Comparison of ENCODE assay signal across 1 cellular context in the genomic region with DNA sequence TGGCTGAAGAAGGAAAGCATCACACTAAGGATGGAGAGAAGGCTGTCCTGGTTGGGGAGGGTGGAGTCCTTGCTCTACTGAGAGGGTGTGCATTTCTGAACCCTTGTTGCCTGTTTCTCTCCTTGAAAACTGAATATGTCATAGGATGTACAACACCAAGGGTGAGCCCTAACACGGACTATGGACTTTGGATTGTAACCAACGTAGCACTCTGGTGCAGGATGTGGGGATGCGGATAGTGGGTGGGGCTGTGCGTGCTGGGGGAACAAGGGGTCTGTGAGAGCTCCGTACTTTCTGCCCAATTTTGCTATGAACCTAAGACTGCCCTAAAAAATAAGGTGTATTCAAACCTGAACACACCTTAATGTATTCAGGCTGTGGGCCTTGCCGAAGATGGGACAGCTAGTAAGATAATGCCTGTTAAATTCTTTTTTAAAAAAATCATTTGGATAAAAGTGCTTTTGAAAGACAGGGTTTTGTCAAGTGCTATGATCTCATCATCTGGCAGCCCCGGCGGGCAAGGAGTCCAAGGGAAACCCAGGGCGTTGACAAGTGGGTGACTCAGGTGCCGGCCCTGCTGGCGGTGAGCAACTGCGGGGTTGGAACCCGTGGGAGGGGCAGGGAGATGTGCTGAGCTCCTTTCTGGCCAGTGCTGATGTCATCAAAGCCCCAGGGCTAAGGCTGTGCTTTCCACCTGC.
TF ChIP-seq lines count a peak whose summit lies in the region.

No MANE protein-coding gene starts in this region.

TF ChIP-seq in HEK293, 187 proteins besides CTCF, POLR2A, EP300 and RAD21 (continued from another document and continues in another):
- TF ChIP-seq, protein P1, sequence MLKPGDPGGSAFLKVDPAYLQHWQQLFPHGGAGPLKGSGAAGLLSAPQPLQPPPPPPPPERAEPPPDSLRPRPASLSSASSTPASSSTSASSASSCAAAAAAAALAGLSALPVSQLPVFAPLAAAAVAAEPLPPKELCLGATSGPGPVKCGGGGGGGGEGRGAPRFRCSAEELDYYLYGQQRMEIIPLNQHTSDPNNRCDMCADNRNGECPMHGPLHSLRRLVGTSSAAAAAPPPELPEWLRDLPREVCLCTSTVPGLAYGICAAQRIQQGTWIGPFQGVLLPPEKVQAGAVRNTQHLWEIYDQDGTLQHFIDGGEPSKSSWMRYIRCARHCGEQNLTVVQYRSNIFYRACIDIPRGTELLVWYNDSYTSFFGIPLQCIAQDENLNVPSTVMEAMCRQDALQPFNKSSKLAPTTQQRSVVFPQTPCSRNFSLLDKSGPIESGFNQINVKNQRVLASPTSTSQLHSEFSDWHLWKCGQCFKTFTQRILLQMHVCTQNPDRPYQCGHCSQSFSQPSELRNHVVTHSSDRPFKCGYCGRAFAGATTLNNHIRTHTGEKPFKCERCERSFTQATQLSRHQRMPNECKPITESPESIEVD (tag by site-specific recombination; IDR thresholded peaks at IDR 0.05): peak; percentile 74
- TF ChIP-seq ZNF175 (tag by site-specific recombination; IDR thresholded peaks at IDR 0.05) (no peak), ZSCAN23 (tag by site-specific recombination; IDR thresholded peaks at IDR 0.05) (no peak), OSR2 (tag by site-specific recombination; IDR thresholded peaks at IDR 0.05) (0 out of 2 replicates have a peak, but pooled peaks have one; percentile 57), ZNF76 (tag by site-specific recombination; IDR thresholded peaks at IDR 0.05; ENCODE audit: borderline replicate concordance, low read depth) (no peak), FEZF1 (tag by site-specific recombination; IDR thresholded peaks at IDR 0.05) (peak; percentile 52; the same call in 1 of the 2 replicates), ZNF677 (tag by site-specific recombination; IDR thresholded peaks at IDR 0.05) (no peak), ZNF830 (tag by site-specific recombination; IDR thresholded peaks at IDR 0.05; ENCODE audit: low read depth) (no peak), HOXD13 (CRISPR knock-in tag; IDR thresholded peaks at IDR 0.05; ENCODE audit: borderline replicate concordance) (no peak), ZIC2 (tag by site-specific recombination; IDR thresholded peaks at IDR 0.05) (peak; percentile 65), ZNF426 (tag by site-specific recombination; IDR thresholded peaks at IDR 0.05) (no peak), GLI2 (tag by site-specific recombination; IDR thresholded peaks at IDR 0.05; ENCODE audit: borderline replicate concordance, low read depth) (no peak), KLF8 (tag by site-specific recombination; IDR thresholded peaks at IDR 0.05) (peak; percentile 56; the same call in 1 of the 2 replicates), ZNF561 (tag by site-specific recombination; IDR thresholded peaks at IDR 0.05; ENCODE audit: borderline replicate concordance) (0 out of 2 replicates have a peak, but pooled peaks have one; percentile 34), TRIM28 (IDR thresholded peaks at IDR 0.05; ENCODE audit: borderline replicate concordance, low read length) (peak; percentile 15; the same call in 1 of the 2 replicates), ZNF37A (tag by site-specific recombination; IDR thresholded peaks at IDR 0.05) (no peak), YY2 (tag by site-specific recombination; IDR thresholded peaks at IDR 0.05) (no peak), ZNF155 (tag by site-specific recombination; IDR thresholded peaks at IDR 0.05) (no peak), ZNF354C (tag by site-specific recombination; IDR thresholded peaks at IDR 0.05; ENCODE audit: borderline replicate concordance, low read depth) (no peak), ZNF610 (tag by site-specific recombination; IDR thresholded peaks at IDR 0.05; ENCODE audit: borderline replicate concordance) (no peak), ZNF404 (tag by site-specific recombination; IDR thresholded peaks at IDR 0.05) (no peak), ZNF394 (tag by site-specific recombination; IDR thresholded peaks at IDR 0.05; ENCODE audit: borderline replicate concordance) (peak; percentile 33; the same call in 1 of the 2 replicates), ZNF239 (tag by site-specific recombination; IDR thresholded peaks at IDR 0.05) (no peak), KLF10 (tag by site-specific recombination; IDR thresholded peaks at IDR 0.05) (peak; percentile 71; the same call in 1 of the 2 replicates), ZNF140 (tag by site-specific recombination; IDR thresholded peaks at IDR 0.05) (no peak)
- TF ChIP-seq, protein P2, sequence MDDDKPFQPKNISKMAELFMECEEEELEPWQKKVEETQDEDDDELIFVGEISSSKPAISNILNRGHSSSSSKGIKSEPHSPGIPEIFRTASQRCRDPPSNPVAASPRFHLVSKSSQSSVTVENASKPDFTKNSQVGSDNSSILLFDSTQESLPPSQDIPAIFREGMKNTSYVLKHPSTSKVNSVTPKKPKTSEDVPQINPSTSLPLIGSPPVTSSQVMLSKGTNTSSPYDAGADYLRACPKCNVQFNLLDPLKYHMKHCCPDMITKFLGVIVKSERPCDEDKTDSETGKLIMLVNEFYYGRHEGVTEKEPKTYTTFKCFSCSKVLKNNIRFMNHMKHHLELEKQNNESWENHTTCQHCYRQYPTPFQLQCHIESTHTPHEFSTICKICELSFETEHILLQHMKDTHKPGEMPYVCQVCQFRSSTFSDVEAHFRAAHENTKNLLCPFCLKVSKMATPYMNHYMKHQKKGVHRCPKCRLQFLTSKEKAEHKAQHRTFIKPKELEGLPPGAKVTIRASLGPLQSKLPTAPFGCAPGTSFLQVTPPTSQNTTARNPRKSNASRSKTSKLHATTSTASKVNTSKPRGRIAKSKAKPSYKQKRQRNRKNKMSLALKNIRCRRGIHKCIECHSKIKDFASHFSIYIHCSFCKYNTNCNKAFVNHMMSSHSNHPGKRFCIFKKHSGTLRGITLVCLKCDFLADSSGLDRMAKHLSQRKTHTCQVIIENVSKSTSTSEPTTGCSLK (tag by site-specific recombination; IDR thresholded peaks at IDR 0.05): no peak
- TF ChIP-seq, protein P3, sequence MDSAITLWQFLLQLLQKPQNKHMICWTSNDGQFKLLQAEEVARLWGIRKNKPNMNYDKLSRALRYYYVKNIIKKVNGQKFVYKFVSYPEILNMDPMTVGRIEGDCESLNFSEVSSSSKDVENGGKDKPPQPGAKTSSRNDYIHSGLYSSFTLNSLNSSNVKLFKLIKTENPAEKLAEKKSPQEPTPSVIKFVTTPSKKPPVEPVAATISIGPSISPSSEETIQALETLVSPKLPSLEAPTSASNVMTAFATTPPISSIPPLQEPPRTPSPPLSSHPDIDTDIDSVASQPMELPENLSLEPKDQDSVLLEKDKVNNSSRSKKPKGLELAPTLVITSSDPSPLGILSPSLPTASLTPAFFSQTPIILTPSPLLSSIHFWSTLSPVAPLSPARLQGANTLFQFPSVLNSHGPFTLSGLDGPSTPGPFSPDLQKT (IDR thresholded peaks at IDR 0.05; ENCODE audit: borderline replicate concordance, low read depth, low read length): no peak
- TF ChIP-seq, protein P4, sequence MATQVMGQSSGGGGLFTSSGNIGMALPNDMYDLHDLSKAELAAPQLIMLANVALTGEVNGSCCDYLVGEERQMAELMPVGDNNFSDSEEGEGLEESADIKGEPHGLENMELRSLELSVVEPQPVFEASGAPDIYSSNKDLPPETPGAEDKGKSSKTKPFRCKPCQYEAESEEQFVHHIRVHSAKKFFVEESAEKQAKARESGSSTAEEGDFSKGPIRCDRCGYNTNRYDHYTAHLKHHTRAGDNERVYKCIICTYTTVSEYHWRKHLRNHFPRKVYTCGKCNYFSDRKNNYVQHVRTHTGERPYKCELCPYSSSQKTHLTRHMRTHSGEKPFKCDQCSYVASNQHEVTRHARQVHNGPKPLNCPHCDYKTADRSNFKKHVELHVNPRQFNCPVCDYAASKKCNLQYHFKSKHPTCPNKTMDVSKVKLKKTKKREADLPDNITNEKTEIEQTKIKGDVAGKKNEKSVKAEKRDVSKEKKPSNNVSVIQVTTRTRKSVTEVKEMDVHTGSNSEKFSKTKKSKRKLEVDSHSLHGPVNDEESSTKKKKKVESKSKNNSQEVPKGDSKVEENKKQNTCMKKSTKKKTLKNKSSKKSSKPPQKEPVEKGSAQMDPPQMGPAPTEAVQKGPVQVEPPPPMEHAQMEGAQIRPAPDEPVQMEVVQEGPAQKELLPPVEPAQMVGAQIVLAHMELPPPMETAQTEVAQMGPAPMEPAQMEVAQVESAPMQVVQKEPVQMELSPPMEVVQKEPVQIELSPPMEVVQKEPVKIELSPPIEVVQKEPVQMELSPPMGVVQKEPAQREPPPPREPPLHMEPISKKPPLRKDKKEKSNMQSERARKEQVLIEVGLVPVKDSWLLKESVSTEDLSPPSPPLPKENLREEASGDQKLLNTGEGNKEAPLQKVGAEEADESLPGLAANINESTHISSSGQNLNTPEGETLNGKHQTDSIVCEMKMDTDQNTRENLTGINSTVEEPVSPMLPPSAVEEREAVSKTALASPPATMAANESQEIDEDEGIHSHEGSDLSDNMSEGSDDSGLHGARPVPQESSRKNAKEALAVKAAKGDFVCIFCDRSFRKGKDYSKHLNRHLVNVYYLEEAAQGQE (tag by site-specific recombination; IDR thresholded peaks at IDR 0.05): peak; percentile 44; the same call in 1 of the 2 replicates
- TF ChIP-seq, protein P5, sequence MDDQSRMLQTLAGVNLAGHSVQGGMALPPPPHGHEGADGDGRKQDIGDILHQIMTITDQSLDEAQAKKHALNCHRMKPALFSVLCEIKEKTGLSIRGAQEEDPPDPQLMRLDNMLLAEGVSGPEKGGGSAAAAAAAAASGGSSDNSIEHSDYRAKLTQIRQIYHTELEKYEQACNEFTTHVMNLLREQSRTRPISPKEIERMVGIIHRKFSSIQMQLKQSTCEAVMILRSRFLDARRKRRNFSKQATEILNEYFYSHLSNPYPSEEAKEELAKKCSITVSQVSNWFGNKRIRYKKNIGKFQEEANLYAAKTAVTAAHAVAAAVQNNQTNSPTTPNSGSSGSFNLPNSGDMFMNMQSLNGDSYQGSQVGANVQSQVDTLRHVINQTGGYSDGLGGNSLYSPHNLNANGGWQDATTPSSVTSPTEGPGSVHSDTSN (CRISPR knock-in tag; IDR thresholded peaks at IDR 0.05): no peak
- TF ChIP-seq, protein P6, sequence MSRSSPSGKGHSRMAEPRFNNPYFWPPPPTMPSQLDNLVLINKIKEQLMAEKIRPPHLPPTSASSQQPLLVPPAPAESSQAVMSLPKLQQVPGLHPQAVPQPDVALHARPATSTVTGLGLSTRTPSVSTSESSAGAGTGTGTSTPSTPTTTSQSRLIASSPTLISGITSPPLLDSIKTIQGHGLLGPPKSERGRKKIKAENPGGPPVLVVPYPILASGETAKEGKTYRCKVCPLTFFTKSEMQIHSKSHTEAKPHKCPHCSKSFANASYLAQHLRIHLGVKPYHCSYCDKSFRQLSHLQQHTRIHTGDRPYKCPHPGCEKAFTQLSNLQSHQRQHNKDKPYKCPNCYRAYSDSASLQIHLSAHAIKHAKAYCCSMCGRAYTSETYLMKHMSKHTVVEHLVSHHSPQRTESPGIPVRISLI (tag by site-specific recombination; IDR thresholded peaks at IDR 0.05): peak; percentile 56; the same call in 1 of the 2 replicates
- TF ChIP-seq, protein P7, sequence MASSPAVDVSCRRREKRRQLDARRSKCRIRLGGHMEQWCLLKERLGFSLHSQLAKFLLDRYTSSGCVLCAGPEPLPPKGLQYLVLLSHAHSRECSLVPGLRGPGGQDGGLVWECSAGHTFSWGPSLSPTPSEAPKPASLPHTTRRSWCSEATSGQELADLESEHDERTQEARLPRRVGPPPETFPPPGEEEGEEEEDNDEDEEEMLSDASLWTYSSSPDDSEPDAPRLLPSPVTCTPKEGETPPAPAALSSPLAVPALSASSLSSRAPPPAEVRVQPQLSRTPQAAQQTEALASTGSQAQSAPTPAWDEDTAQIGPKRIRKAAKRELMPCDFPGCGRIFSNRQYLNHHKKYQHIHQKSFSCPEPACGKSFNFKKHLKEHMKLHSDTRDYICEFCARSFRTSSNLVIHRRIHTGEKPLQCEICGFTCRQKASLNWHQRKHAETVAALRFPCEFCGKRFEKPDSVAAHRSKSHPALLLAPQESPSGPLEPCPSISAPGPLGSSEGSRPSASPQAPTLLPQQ (tag by site-specific recombination; IDR thresholded peaks at IDR 0.05): peak; percentile 66; the same call in 1 of the 2 replicates
- TF ChIP-seq, protein P8, sequence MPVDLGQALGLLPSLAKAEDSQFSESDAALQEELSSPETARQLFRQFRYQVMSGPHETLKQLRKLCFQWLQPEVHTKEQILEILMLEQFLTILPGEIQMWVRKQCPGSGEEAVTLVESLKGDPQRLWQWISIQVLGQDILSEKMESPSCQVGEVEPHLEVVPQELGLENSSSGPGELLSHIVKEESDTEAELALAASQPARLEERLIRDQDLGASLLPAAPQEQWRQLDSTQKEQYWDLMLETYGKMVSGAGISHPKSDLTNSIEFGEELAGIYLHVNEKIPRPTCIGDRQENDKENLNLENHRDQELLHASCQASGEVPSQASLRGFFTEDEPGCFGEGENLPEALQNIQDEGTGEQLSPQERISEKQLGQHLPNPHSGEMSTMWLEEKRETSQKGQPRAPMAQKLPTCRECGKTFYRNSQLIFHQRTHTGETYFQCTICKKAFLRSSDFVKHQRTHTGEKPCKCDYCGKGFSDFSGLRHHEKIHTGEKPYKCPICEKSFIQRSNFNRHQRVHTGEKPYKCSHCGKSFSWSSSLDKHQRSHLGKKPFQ (tag by site-specific recombination; IDR thresholded peaks at IDR 0.05): no peak
- TF ChIP-seq, protein P9, sequence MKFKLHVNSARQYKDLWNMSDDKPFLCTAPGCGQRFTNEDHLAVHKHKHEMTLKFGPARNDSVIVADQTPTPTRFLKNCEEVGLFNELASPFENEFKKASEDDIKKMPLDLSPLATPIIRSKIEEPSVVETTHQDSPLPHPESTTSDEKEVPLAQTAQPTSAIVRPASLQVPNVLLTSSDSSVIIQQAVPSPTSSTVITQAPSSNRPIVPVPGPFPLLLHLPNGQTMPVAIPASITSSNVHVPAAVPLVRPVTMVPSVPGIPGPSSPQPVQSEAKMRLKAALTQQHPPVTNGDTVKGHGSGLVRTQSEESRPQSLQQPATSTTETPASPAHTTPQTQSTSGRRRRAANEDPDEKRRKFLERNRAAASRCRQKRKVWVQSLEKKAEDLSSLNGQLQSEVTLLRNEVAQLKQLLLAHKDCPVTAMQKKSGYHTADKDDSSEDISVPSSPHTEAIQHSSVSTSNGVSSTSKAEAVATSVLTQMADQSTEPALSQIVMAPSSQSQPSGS (tag by site-specific recombination; IDR thresholded peaks at IDR 0.05; ENCODE audit: low read depth): peak; percentile 88
- TF ChIP-seq, protein P10, sequence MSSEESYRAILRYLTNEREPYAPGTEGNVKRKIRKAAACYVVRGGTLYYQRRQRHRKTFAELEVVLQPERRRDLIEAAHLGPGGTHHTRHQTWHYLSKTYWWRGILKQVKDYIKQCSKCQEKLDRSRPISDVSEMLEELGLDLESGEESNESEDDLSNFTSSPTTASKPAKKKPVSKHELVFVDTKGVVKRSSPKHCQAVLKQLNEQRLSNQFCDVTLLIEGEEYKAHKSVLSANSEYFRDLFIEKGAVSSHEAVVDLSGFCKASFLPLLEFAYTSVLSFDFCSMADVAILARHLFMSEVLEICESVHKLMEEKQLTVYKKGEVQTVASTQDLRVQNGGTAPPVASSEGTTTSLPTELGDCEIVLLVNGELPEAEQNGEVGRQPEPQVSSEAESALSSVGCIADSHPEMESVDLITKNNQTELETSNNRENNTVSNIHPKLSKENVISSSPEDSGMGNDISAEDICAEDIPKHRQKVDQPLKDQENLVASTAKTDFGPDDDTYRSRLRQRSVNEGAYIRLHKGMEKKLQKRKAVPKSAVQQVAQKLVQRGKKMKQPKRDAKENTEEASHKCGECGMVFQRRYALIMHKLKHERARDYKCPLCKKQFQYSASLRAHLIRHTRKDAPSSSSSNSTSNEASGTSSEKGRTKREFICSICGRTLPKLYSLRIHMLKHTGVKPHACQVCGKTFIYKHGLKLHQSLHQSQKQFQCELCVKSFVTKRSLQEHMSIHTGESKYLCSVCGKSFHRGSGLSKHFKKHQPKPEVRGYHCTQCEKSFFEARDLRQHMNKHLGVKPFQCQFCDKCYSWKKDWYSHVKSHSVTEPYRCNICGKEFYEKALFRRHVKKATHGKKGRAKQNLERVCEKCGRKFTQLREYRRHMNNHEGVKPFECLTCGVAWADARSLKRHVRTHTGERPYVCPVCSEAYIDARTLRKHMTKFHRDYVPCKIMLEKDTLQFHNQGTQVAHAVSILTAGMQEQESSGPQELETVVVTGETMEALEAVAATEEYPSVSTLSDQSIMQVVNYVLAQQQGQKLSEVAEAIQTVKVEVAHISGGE (tag by site-specific recombination; conservative IDR thresholded peaks at IDR 0.05; ENCODE audit: low read depth): no peak
